Comparison of ENCODE assay signal across 1 cellular context in genomic region chr5:159187674-159188164, GRCh38.
TF ChIP-seq lines count a peak whose summit lies in the region.

No MANE protein-coding gene starts in this region.

TF ChIP-seq in IMR-90, 13 proteins besides CTCF, POLR2A, EP300 and RAD21 (continued from another document):
- TF ChIP-seq, protein P1, sequence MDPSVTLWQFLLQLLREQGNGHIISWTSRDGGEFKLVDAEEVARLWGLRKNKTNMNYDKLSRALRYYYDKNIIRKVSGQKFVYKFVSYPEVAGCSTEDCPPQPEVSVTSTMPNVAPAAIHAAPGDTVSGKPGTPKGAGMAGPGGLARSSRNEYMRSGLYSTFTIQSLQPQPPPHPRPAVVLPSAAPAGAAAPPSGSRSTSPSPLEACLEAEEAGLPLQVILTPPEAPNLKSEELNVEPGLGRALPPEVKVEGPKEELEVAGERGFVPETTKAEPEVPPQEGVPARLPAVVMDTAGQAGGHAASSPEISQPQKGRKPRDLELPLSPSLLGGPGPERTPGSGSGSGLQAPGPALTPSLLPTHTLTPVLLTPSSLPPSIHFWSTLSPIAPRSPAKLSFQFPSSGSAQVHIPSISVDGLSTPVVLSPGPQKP (IDR thresholded peaks at IDR 0.05; ENCODE audit: borderline replicate concordance, low read depth, low read length), result no peak
- TF ChIP-seq RCOR1 (IDR thresholded peaks at IDR 0.05; ENCODE audit: insufficient replicate concordance, low read length) (no peak), CEBPB (IDR thresholded peaks at IDR 0.05; ENCODE audit: low read depth, low read length) (no peak), SMC3 (IDR thresholded peaks at IDR 0.05; ENCODE audit: low read depth, low read length) (no peak), RFX5 (IDR thresholded peaks at IDR 0.05; ENCODE audit: low read depth, low read length) (no peak), BHLHE40 (IDR thresholded peaks at IDR 0.05; ENCODE audit: low read depth, low read length) (no peak), MAZ (IDR thresholded peaks at IDR 0.05; ENCODE audit: borderline replicate concordance, low read depth, low read length) (no peak), NFE2L2 (IDR thresholded peaks at IDR 0.05; ENCODE audit: low read depth, low read length) (peak; percentile 72), MAFK (IDR thresholded peaks at IDR 0.05; ENCODE audit: low read depth, low read length) (peak; percentile 62; the same call in 1 of the 2 replicates)
